Comparison of ENCODE assay signal across 1 cellular context in genomic region chrX:26558719-26559386, GRCh38.
TF ChIP-seq lines count a peak whose summit lies in the region.

No MANE protein-coding gene starts in this region.

TF ChIP-seq in GM23338, 12 proteins besides CTCF, POLR2A, EP300 and RAD21 (continued from another document):
- no peak for TF ChIP-seq EZH2phosphoT487 (IDR thresholded peaks at IDR 0.05; ENCODE audit: unreplicated experiment)
- TF ChIP-seq ZNF331 (CRISPR knock-in tag; IDR thresholded peaks at IDR 0.05; ENCODE audit: low read depth) = no peak
- TF ChIP-seq POLR2AphosphoS5 (IDR thresholded peaks at IDR 0.05; ENCODE audit: low read depth) = no peak
- TF ChIP-seq STAT1 (IDR thresholded peaks at IDR 0.05; ENCODE audit: unreplicated experiment) = no peak
- no peak for TF ChIP-seq NANOG (IDR thresholded peaks at IDR 0.05; ENCODE audit: borderline replicate concordance)
- TF ChIP-seq ETS1 (IDR thresholded peaks at IDR 0.05) = no peak
- TF ChIP-seq CREB1 (CRISPR knock-in tag; IDR thresholded peaks at IDR 0.05; ENCODE audit: low read depth) = no peak
